In genomic region chr7:23356168-23356567, GRCh38 we compare ENCODE assay signal across 18 cellular contexts. TPM values are rescaled to one million over a fixed set of nuclear protein-coding genes. Genes with fewer than 3 reads are reported as not detected.
DNase-seq lines count a peak whose midpoint lies in the region; ATAC-seq, FAIRE-seq and TF ChIP-seq lines count a peak whose summit lies in the region.
"Had no signal": no experiment of that assay in that cellular context is flagged by ENCODE, and none has a peak within 500 bp of the region (broad histone marks: within the 10 kb centered on the region; RNA-seq: fewer than 3 reads in every experiment).

No MANE protein-coding gene starts in this region.

- 100% methylated on average over 2 of the region's 3 CpGs for WGBS in HepG2 (ENCODE audit: low lambda C conversion rate)
- WGBS in right lobe of liver (ENCODE audit: insufficient coverage, low coverage, low lambda C conversion rate, missing lambda C conversion rate), result 74% methylated on average over 2 of the region's 3 CpGs

- H4K20me1 ChIP-seq in HepG2 (ENCODE audit: insufficient read depth, low read length) (no peaks in the 10 kb centered on the region), astrocyte (ENCODE audit: insufficient read depth, low read length) (no peaks in the 10 kb centered on the region)
- H4K20me1 ChIP-seq: BLaER1 treated with 17β-estradiol and CSF1 and Interleukin-3, amounts not matched to agents 10 nM and 100 nM had no signal

- FAIRE-seq in HepG2 (lab: Jason Lieb, UNC) (no peak), astrocyte (lab: Jason Lieb, UNC) (no peak)
- FAIRE-seq: GM12878, H1 had no signal

- no peaks in the 10 kb centered on the region for H3K27me3 Mint-ChIP-seq in astrocyte (ENCODE audit: low read depth, unreplicated experiment)
- H3K27me3 Mint-ChIP-seq: B cell had no signal

- H3K9me3 ChIP-seq in HepG2 (ENCODE audit: low read length), result no peaks in the 10 kb centered on the region
- H3K9me3 ChIP-seq in right lobe of liver, result no peaks in the 10 kb centered on the region
- H3K9me3 ChIP-seq in Panc1 (ENCODE audit: control insufficient read depth, insufficient read depth, low read depth, low read length), result no peaks in the 10 kb centered on the region
- no peaks in the 10 kb centered on the region for H3K9me3 ChIP-seq in astrocyte (ENCODE audit: insufficient read depth, low read depth, low read length)
- H3K9me3 ChIP-seq in right atrium auricular region, result no peaks in the 10 kb centered on the region
- H3K9me3 ChIP-seq: BLaER1 treated with 17β-estradiol and CSF1 and Interleukin-3, amounts not matched to agents 10 nM and 100 nM had no signal

- H3K4me1 ChIP-seq in HepG2 (ENCODE audit: insufficient read depth, low read length) (peaks cover 71% of the 10 kb centered on the region), right lobe of liver (peaks cover 0 to 18% (median 3%) of the 10 kb centered on the region in 4 donors), Panc1 (ENCODE audit: control insufficient read depth, insufficient read depth, low read length) (peaks cover 80% of the 10 kb centered on the region), astrocyte (ENCODE audit: insufficient read depth, low read length) (peaks cover 36% of the 10 kb centered on the region), right atrium auricular region (no peaks in the 10 kb centered on the region)
- H3K4me1 ChIP-seq: BLaER1 treated with 17β-estradiol and CSF1 and Interleukin-3, amounts not matched to agents 10 nM and 100 nM had no signal

- H3K4me2 ChIP-seq in HepG2 (ENCODE audit: low read depth, low read length), result no peak overlapping the region
- no peak overlapping the region for H3K4me2 ChIP-seq in astrocyte (ENCODE audit: low read length)
- H3K4me2 ChIP-seq: BLaER1 treated with 17β-estradiol and CSF1 and Interleukin-3, amounts not matched to agents 10 nM and 100 nM had no signal

- H3K27ac ChIP-seq in HepG2 (ENCODE audit: extremely low read length, insufficient read depth, low read length) (peak overlapping the region; percentile 82), right lobe of liver (no peak overlapping the region), Panc1 (ENCODE audit: low read length) (peak overlapping the region; percentile 2; the same call in 1 of the 2 replicates), astrocyte (ENCODE audit: low read depth, low read length) (peak overlapping the region; percentile 58), right atrium auricular region (no peak overlapping the region)
- H3K27ac ChIP-seq: 22Rv1; BLaER1 treated with 17β-estradiol and CSF1 and Interleukin-3, amounts not matched to agents 10 nM and 100 nM had no signal

- no peak for DNase-seq in HepG2 (ENCODE audit: low spot score)
- no peak for DNase-seq in right lobe of liver
- no peak for DNase-seq in Panc1 (ENCODE audit: low read depth, low spot score)
- DNase-seq in astrocyte (ENCODE audit: low read depth), result no peak
- no peak for DNase-seq in stimulated activated effector memory CD8-positive, alpha-beta T cell treated with anti-CD3 and anti-CD28 coated beads, Interleukin-12 subunit alpha, Interleukin-12 subunit beta, amount 100 ng/mL, for 72 hours (ENCODE audit: low spot score in 2 of 2)
- DNase-seq in right atrium auricular region (ENCODE audit: low spot score), result no peak
- DNase-seq in HPDE6-E6E7 (ENCODE audit: extremely low spot score), result no peak
- no peak for DNase-seq in NCI-H2029 (lab: John Stamatoyannopoulos, UW)
- DNase-seq: CD8-positive, alpha-beta T cell; DMS 273 treated with DMSO at 0.1 percent for 48 hours; DMS53; DND-41; H9 had no signal

- H3K4me1 Mint-ChIP-seq in astrocyte (ENCODE audit: low read depth, unreplicated experiment), result peaks cover 41% of the 10 kb centered on the region
- H3K4me1 Mint-ChIP-seq in stimulated activated effector memory CD8-positive, alpha-beta T cell treated with anti-CD3 and anti-CD28 coated beads, Interleukin-12 subunit alpha, Interleukin-12 subunit beta, amount 100 ng/mL, for 72 hours, result peaks cover 20% of the 10 kb centered on the region

- in situ Hi-C loops in HepG2 (cut with HindIII; ENCODE audit: extremely low pct_ligation_motif_present, low pct_unique_long_range_greater_than_20kb), result no loop called here
- in situ Hi-C loops in Panc1 (cut with HindIII; ENCODE audit: low pct_unique_long_range_greater_than_20kb, low sequenced_read_pairs), result no loop called here

- POLR2A ChIA-PET in HepG2 (lab: Yijun Ruan, JAX) (interaction anchor here (0.6 to 0.9 kb wide), 3 partner anchors 40 to 71 kb away, joined by 3 to 6 read pairs (median 3); no protein-coding TSS in a partner anchor), Panc1 (lab: Charles Lee) (no interaction called here)

- TF ChIP-seq POLR2A in HepG2 (IDR thresholded peaks at IDR 0.05; ENCODE audit: insufficient read depth in 1 of 2, low read depth in 2 of 2, low read length in 2 of 2) (no peak), right lobe of liver (IDR thresholded peaks at IDR 0.05) (no peak)

- no peak overlapping the region for H3K27ac Mint-ChIP-seq in astrocyte (ENCODE audit: unreplicated experiment)
- no peak overlapping the region for H3K27ac Mint-ChIP-seq in stimulated activated effector memory CD8-positive, alpha-beta T cell treated with anti-CD3 and anti-CD28 coated beads, Interleukin-12 subunit alpha, Interleukin-12 subunit beta, amount 100 ng/mL, for 72 hours
- H3K27ac Mint-ChIP-seq: B cell; CD8-positive, alpha-beta T cell had no signal

- no peaks in the 10 kb centered on the region for H3K9me3 Mint-ChIP-seq in astrocyte (ENCODE audit: unreplicated experiment)
- H3K9me3 Mint-ChIP-seq in stimulated activated effector memory CD8-positive, alpha-beta T cell treated with anti-CD3 and anti-CD28 coated beads, Interleukin-12 subunit alpha, Interleukin-12 subunit beta, amount 100 ng/mL, for 72 hours, result no peaks in the 10 kb centered on the region
- H3K9me3 Mint-ChIP-seq: CD8-positive, alpha-beta T cell; H9 had no signal

- CTCF ChIA-PET in HepG2 (lab: Yijun Ruan, JAX; ENCODE audit: low intra/inter-chr PET ratio, low total read pairs) (interaction anchor here (1.3 kb wide), 1 partner anchor 22 kb away, joined by 3 read pairs; no protein-coding TSS in a partner anchor), Panc1 (lab: Charles Lee) (no interaction called here)

- TF ChIP-seq CTCF in HepG2 (CRISPR knock-in tag; IDR thresholded peaks at IDR 0.05) (no peak), right lobe of liver (IDR thresholded peaks at IDR 0.05) (no peak), Panc1 (IDR thresholded peaks at IDR 0.05) (no peak), astrocyte (IDR thresholded peaks at IDR 0.05; ENCODE audit: insufficient read depth, low read depth, low read length) (no peak), right atrium auricular region (IDR thresholded peaks at IDR 0.05) (no peak)

- no peak overlapping the region for H3K9ac ChIP-seq in HepG2 (ENCODE audit: insufficient read depth, low read depth, low read length)
- no peak overlapping the region for H3K9ac ChIP-seq in astrocyte (ENCODE audit: low read length)
- H3K9ac ChIP-seq: BLaER1 treated with 17β-estradiol and CSF1 and Interleukin-3, amounts not matched to agents 10 nM and 100 nM had no signal

- H3K36me3 Mint-ChIP-seq in astrocyte (ENCODE audit: low read depth, unreplicated experiment), result peaks cover 5% of the 10 kb centered on the region
- H3K36me3 Mint-ChIP-seq in stimulated activated effector memory CD8-positive, alpha-beta T cell treated with anti-CD3 and anti-CD28 coated beads, Interleukin-12 subunit alpha, Interleukin-12 subunit beta, amount 100 ng/mL, for 72 hours, result no peaks in the 10 kb centered on the region
- H3K36me3 Mint-ChIP-seq: CD8-positive, alpha-beta T cell had no signal

- H3K36me3 ChIP-seq in HepG2 (replicated peaks in 1 of 2; ENCODE audit: control insufficient read depth in 1 of 2, insufficient read depth in 2 of 2, low read length in 2 of 2) (peaks cover 1 to 7% of the 10 kb centered on the region in 2 experiments; a peak in 3 of 5 replicates), right lobe of liver (no peaks in the 10 kb centered on the region), Panc1 (ENCODE audit: control insufficient read depth, insufficient read depth, low read length) (0 out of 2 replicates have a peak, but pooled peaks cover 4% of the 10 kb centered on the region), astrocyte (ENCODE audit: insufficient read depth, low read length) (peaks cover 5% of the 10 kb centered on the region), right atrium auricular region (no peaks in the 10 kb centered on the region)
- H3K36me3 ChIP-seq: BLaER1 treated with 17β-estradiol and CSF1 and Interleukin-3, amounts not matched to agents 10 nM and 100 nM had no signal

- TF ChIP-seq EP300 in HepG2 (IDR thresholded peaks at IDR 0.05; ENCODE audit: low read depth in 2 of 2, low read length in 2 of 2), result no peak
- TF ChIP-seq EP300 in HepG2 (CRISPR knock-in tag; IDR thresholded peaks at IDR 0.05; ENCODE audit: borderline replicate concordance), result no peak

- H3K4me3 ChIP-seq in HepG2 (replicated peaks in 1 of 3; ENCODE audit: insufficient read depth in 1 of 3, low read depth in 2 of 3, low read length in 3 of 3) (no peak overlapping the region), right lobe of liver (no peak overlapping the region), Panc1 (ENCODE audit: low read depth in 2 of 2, low read length in 2 of 2) (no peak overlapping the region), astrocyte (ENCODE audit: insufficient read depth, low read depth, low read length) (no peak overlapping the region), right atrium auricular region (no peak overlapping the region)
- H3K4me3 ChIP-seq: BLaER1 treated with 17β-estradiol and CSF1 and Interleukin-3, amounts not matched to agents 10 nM and 100 nM; GM12878 had no signal

- no peak overlapping the region for H3K4me3 Mint-ChIP-seq in astrocyte (ENCODE audit: unreplicated experiment)
- peak overlapping the region; percentile 21 for H3K4me3 Mint-ChIP-seq in stimulated activated effector memory CD8-positive, alpha-beta T cell treated with anti-CD3 and anti-CD28 coated beads, Interleukin-12 subunit alpha, Interleukin-12 subunit beta, amount 100 ng/mL, for 72 hours
- H3K4me3 Mint-ChIP-seq: B cell; CD8-positive, alpha-beta T cell; H9 had no signal

- H3K79me2 ChIP-seq in HepG2 (ENCODE audit: insufficient read depth, low read length) (peaks cover 8% of the 10 kb centered on the region), astrocyte (ENCODE audit: insufficient read depth, low read length) (peaks cover 36% of the 10 kb centered on the region)

- no peak for TF ChIP-seq RAD21 in HepG2 (CRISPR knock-in tag; IDR thresholded peaks at IDR 0.05)

- no peak for ATAC-seq in HepG2
- ATAC-seq in right lobe of liver, result no peak
- ATAC-seq in Panc1, result no peak
- no peak for ATAC-seq in stimulated activated effector memory CD8-positive, alpha-beta T cell treated with anti-CD3 and anti-CD28 coated beads, Interleukin-12 subunit alpha, Interleukin-12 subunit beta, amount 100 ng/mL, for 72 hours
- ATAC-seq: GM12878 had no signal

- intact Hi-C loops in HepG2 (cut with micrococcal nuclease; ENCODE audit: unreplicated experiment), result loop anchor here (2.0 to 5.0 kb wide), 3 partner anchors 36 to 119 kb away; no protein-coding TSS in a partner anchor
- intact Hi-C loops in right lobe of liver (cut with DNase I), result no loop called here
- intact Hi-C loops in Panc1 (cut with micrococcal nuclease; ENCODE audit: unreplicated experiment), result loop anchor here (2.0 to 5.0 kb wide), 4 partner anchors 51 to 189 kb away; partner anchors contain the start of gene IGF2BP3

- no peaks in the 10 kb centered on the region for H3K27me3 ChIP-seq in HepG2 (ENCODE audit: control insufficient read depth in 1 of 2, insufficient read depth in 2 of 2, low read length in 2 of 2)
- no peaks in the 10 kb centered on the region for H3K27me3 ChIP-seq in right lobe of liver
- H3K27me3 ChIP-seq in Panc1 (ENCODE audit: control insufficient read depth, insufficient read depth, low read length), result no peaks in the 10 kb centered on the region
- H3K27me3 ChIP-seq in astrocyte (ENCODE audit: insufficient read depth, low read length), result no peaks in the 10 kb centered on the region
- no peaks in the 10 kb centered on the region for H3K27me3 ChIP-seq in right atrium auricular region
- H3K27me3 ChIP-seq: BLaER1 treated with 17β-estradiol and CSF1 and Interleukin-3, amounts not matched to agents 10 nM and 100 nM had no signal

- BruUV-seq in HepG2 (replicated peaks; lab: Mats Ljungman, UMichigan), result no TSS peak
- no TSS peak for BruUV-seq in Panc1 (replicated peaks; lab: Mats Ljungman, UMichigan)

- no peak overlapping the region for H2AFZ ChIP-seq in HepG2 (ENCODE audit: low read length)
- H2AFZ ChIP-seq in astrocyte (ENCODE audit: low read depth, low read length), result no peak overlapping the region

RNA-seq across cellular contexts. Expression of gene MALSU1, which starts 57.0 kb away (rescaled TPM):
- 141 and 188 TPM in 2 replicates for total RNA-seq in HepG2 (2016; rRNA removed; fragmentation: Illumina TruSeq; extraction: Trizol)
- 55.4 and 74.4 TPM in 2 replicates for total RNA-seq in HepG2 (2016; cell fraction: cytosol; rRNA removed; fragmentation: Illumina TruSeq; extraction: Trizol; ENCODE audit: low read depth)
- total RNA-seq in HepG2 (2016; cell fraction: insoluble cytoplasmic fraction; rRNA removed; fragmentation: Illumina TruSeq; extraction: Trizol), result 134 and 186 TPM in 2 replicates
- total RNA-seq in HepG2 (2016; cell fraction: membrane; rRNA removed; fragmentation: Illumina TruSeq; extraction: Trizol), result 96.1 and 111 TPM in 2 replicates
- total RNA-seq in HepG2 (2016; cell fraction: nucleus; rRNA removed; fragmentation: Illumina TruSeq; extraction: Trizol), result 49.1 and 52.9 TPM in 2 replicates
- 51.6 and 72.0 TPM in 2 replicates for polyA plus RNA-seq in HepG2 (2011; rRNA removed)
- polyA plus RNA-seq in HepG2 (2011; cell fraction: cytosol; rRNA removed), result 82.4 and 82.6 TPM in 2 replicates
- polyA plus RNA-seq in HepG2 (2011; cell fraction: nucleus; rRNA removed), result 24.8 and 38.6 TPM in 2 replicates
- polyA plus RNA-seq in HepG2 (2012), result 58.1 and 99.3 TPM in 2 replicates
- polyA plus RNA-seq in HepG2 (2016; cell fraction: cytosol; fragmentation: Illumina TruSeq; extraction: Trizol; ENCODE audit: low read depth), result 78.8 and 82.1 TPM in 2 replicates
- 213 and 216 TPM in 2 replicates for polyA plus RNA-seq in HepG2 (2016; cell fraction: insoluble cytoplasmic fraction; fragmentation: Illumina TruSeq; extraction: Trizol; ENCODE audit: low read depth)
- 91.1 and 105 TPM in 2 replicates for polyA plus RNA-seq in HepG2 (2016; cell fraction: membrane; fragmentation: Illumina TruSeq; extraction: Trizol; ENCODE audit: low read depth)
- 99.5 and 103 TPM in 2 replicates for polyA plus RNA-seq in HepG2 (2016; cell fraction: nucleus; fragmentation: Illumina TruSeq; extraction: Trizol; ENCODE audit: insufficient read depth, low read depth)
- 18.4 and 23.7 TPM in 2 replicates for polyA minus RNA-seq in HepG2 (2011; rRNA and poly(A)+ RNA removed; ENCODE audit: low replicate concordance)
- 40.5 and 48.0 TPM in 2 replicates for polyA minus RNA-seq in HepG2 (2011; cell fraction: cytosol; rRNA and poly(A)+ RNA removed)
- polyA minus RNA-seq in HepG2 (2011; cell fraction: nucleus; rRNA and poly(A)+ RNA removed), result 41.1 and 44.5 TPM in 2 replicates
- 10 to 100 TPM; 36.7 to 55.1 (median 44.7) TPM for total RNA-seq in right lobe of liver
- total RNA-seq in Panc1 (2021; ENCODE audit: unreplicated experiment), result 111 TPM
- polyA plus RNA-seq in Panc1 (2012; ENCODE audit: insufficient read length), result 100 TPM
- total RNA-seq in astrocyte, result 55.9 and 62.3 TPM in 2 replicates
- total RNA-seq in right atrium auricular region, result 10 to 100 TPM; 82.5 to 96.5 TPM

Comparison
In these comparisons a context has a peak if more than half of its experiments do, and no peak if none do; other contexts are left out.
1. H3K27ac ChIP-seq: peak in HepG2 (single experiment), Panc1 (single experiment) and astrocyte (single experiment); none in right lobe of liver (0 of 3) and right atrium auricular region (0 of 2).
2. intact Hi-C loops: an anchor here in HepG2 (2.0 to 5.0 kb wide) and Panc1 (2.0 to 5.0 kb wide); none called in right lobe of liver.